15 cellular contexts compared by ENCODE assay signal in genomic region chr14:104248203-104249055, GRCh38.
"Had no signal": no experiment of that assay in that cellular context is flagged by ENCODE, and none has a peak within 500 bp of the region (broad histone marks: within the 10 kb centered on the region; RNA-seq: fewer than 3 reads in every experiment).

No MANE protein-coding gene starts in this region.

- ATAC-seq: mucosa of descending colon; naive thymus-derived CD8-positive, alpha-beta T cell had no signal

- H3K9me3 Mint-ChIP-seq: activated naive CD4-positive, alpha-beta T cell treated with anti-CD3 and anti-CD28 coated beads, Interleukin-2, amount 50 U/mL, for 24 hours had no signal

- H3K4me1 Mint-ChIP-seq: activated naive CD4-positive, alpha-beta T cell treated with anti-CD3 and anti-CD28 coated beads, Interleukin-2, amount 50 U/mL, for 24 hours; endodermal cell had no signal

- H2AFZ ChIP-seq: hepatocyte had no signal

- H3K4me1 ChIP-seq: uterus had no signal

- H3K4me3 ChIP-seq: hepatocyte, mucosa of descending colon, thoracic aorta, uterus had no signal

- H3K4me3 Mint-ChIP-seq: activated naive CD4-positive, alpha-beta T cell treated with anti-CD3 and anti-CD28 coated beads, Interleukin-2, amount 50 U/mL, for 24 hours; brain; endodermal cell; naive thymus-derived CD8-positive, alpha-beta T cell; stimulated activated naive CD8-positive, alpha-beta T cell treated with anti-CD3 and anti-CD28 coated beads, Interleukin-15, Interleukin-2, amounts not matched to agents 100 ng/mL and 50 ng/mL, for 24 hours had no signal

- H3K4me2 ChIP-seq: hepatocyte had no signal

- H3K9me3 ChIP-seq: uterus had no signal

- DNase-seq: activated CD4-positive, CD25-positive, alpha-beta regulatory T cell; amygdala; cerebellar nuclear complex; endodermal cell; erythroblast; naive thymus-derived CD8-positive, alpha-beta T cell; stimulated activated CD4-positive, alpha-beta T cell treated with anti-CD3 and anti-CD28 coated beads, Interleukin-4, amount 100 ng/mL, for 1 hour; T-helper 2 cell had no signal

- H3K27ac Mint-ChIP-seq: endodermal cell; stimulated activated naive CD8-positive, alpha-beta T cell treated with anti-CD3 and anti-CD28 coated beads, Interleukin-15, Interleukin-2, amounts not matched to agents 100 ng/mL and 50 ng/mL, for 24 hours had no signal

- H3K27me3 ChIP-seq: hepatocyte, uterus had no signal

- H3K27ac ChIP-seq: hepatocyte, thoracic aorta, uterus had no signal

- H3K27me3 Mint-ChIP-seq: activated naive CD4-positive, alpha-beta T cell treated with anti-CD3 and anti-CD28 coated beads, Interleukin-2, amount 50 U/mL, for 24 hours; naive thymus-derived CD8-positive, alpha-beta T cell; stimulated activated naive CD8-positive, alpha-beta T cell treated with anti-CD3 and anti-CD28 coated beads, Interleukin-15, Interleukin-2, amounts not matched to agents 100 ng/mL and 50 ng/mL, for 24 hours had no signal

- H3K36me3 ChIP-seq: thoracic aorta, uterus had no signal

- H3K36me3 Mint-ChIP-seq: activated naive CD4-positive, alpha-beta T cell treated with anti-CD3 and anti-CD28 coated beads, Interleukin-2, amount 50 U/mL, for 24 hours; brain; naive thymus-derived CD8-positive, alpha-beta T cell had no signal
